9 cellular contexts compared by ENCODE assay signal in the genomic region with DNA sequence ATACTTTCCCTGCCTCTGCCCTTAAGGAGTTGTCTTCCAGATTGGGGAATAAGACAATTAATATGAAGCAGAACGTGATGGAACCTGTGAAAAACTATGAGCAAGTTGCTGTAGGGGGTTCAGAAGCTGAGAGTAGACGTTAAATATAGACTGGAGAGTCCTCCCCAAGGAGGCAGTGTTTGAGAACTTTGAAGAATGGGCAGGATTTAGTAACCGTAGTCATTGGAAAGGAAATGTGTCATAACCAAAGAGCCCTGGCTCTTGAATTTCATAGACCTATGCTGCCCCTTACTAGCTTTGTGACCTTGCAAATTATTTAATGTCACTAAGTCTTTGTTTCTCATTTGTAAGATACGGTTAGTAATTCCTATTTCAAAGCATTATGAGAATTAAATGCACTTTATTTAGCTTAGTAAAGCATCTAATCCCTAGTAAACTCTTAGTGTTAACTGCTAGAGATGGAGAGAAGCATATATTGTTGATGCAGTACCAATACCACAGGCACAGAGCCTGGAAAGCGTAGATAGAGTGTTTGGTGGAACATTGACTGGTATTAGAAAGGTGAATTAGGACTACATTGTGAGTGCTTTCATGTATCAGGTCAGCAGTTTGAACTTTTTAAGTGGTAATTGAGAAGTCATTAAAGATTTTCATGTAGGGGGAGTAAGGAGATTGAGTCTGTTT. TPM values are rescaled to one million over a fixed set of nuclear protein-coding genes. Genes with fewer than 3 reads are reported as not detected.
DNase-seq lines count a peak whose midpoint lies in the region; ATAC-seq and TF ChIP-seq lines count a peak whose summit lies in the region.
"Had no signal": no experiment of that assay in that cellular context is flagged by ENCODE, and none has a peak within 500 bp of the region (broad histone marks: within the 10 kb centered on the region; RNA-seq: fewer than 3 reads in every experiment).

No MANE protein-coding gene starts in this region.

- H3K36me3 Mint-ChIP-seq in natural killer cell = no peaks in the 10 kb centered on the region

- H3K4me1 Mint-ChIP-seq in natural killer cell = peaks cover 31 to 41% of the 10 kb centered on the region in 2 donors

- peak; percentile 82 for DNase-seq in ELR (ENCODE audit: low read depth)
- peak; percentile 47 for DNase-seq in astrocyte of the spinal cord (ENCODE audit: low read depth, low spot score)
- DNase-seq in natural killer cell = no peak
- DNase-seq in GF-D8 (lab: John Stamatoyannopoulos, UW) = no peak
- no peak for DNase-seq in lower leg skin (ENCODE audit: low spot score in 2 of 2)
- no peak for DNase-seq in nucleus accumbens (lab: John Stamatoyannopoulos, UW)
- DNase-seq: NCI-H1092 treated with DMSO at 0.1 percent for 48 hours had no signal

- peak; percentile 39 for ATAC-seq in HG03432 (IDR thresholded peaks at IDR 0.05; ENCODE audit: unreplicated experiment)
- peak; percentile 39 to 59 (median 50) for ATAC-seq in natural killer cell
- ATAC-seq in HG02884 (IDR thresholded peaks at IDR 0.05; ENCODE audit: unreplicated experiment) = no peak

- 54 to 58% methylated on average over 5 of the region's 5 CpGs for WGBS in lower leg skin, 2 donors

- H3K27me3 Mint-ChIP-seq in natural killer cell (ENCODE audit: low read depth in 2 of 2) = no peaks in the 10 kb centered on the region

- no peak overlapping the region for H3K27ac Mint-ChIP-seq in natural killer cell

- H3K4me3 Mint-ChIP-seq in natural killer cell = no peak overlapping the region

- no peak for TF ChIP-seq POLR2A in lower leg skin (IDR thresholded peaks at IDR 0.05)

- TF ChIP-seq CTCF in astrocyte of the spinal cord (IDR thresholded peaks at IDR 0.05; ENCODE audit: low read depth, low read length) = no peak
- TF ChIP-seq CTCF in natural killer cell (IDR thresholded peaks at IDR 0.05) = no peak
- no peak for TF ChIP-seq CTCF in lower leg skin (IDR thresholded peaks at IDR 0.05)

- H3K9me3 Mint-ChIP-seq in natural killer cell = no peaks in the 10 kb centered on the region

- intact Hi-C loops in natural killer cell (cut with micrococcal nuclease) = loop anchor here (5.0 kb wide), 1 partner anchor 36 kb away; no protein-coding TSS in a partner anchor
- intact Hi-C loops in lower leg skin (cut with DNase I; ENCODE audit: low total_unique reads) = no loop called here

- H3K4me3 ChIP-seq in astrocyte of the spinal cord (ENCODE audit: low read depth, low read length) = no peak overlapping the region
- no peak overlapping the region for H3K4me3 ChIP-seq in lower leg skin (ENCODE audit: low read depth, poor library complexity, severe bottlenecking)

- in situ Hi-C loops in astrocyte of the spinal cord (cut with HindIII; ENCODE audit: low sequenced_read_pairs) = no loop called here

RNA-seq across cellular contexts. Expression of a gene that starts 54.1 kb away (rescaled TPM):
- total RNA-seq in natural killer cell = 1 to 10 TPM in 1 of 3 donors, under 1 TPM in 2; 0.11 to 2.0 (median 0.19) TPM
- total RNA-seq in lower leg skin = 100 to 1,000 TPM; 103 to 198 (median 183) TPM

RNA-seq across cellular contexts. Expression of a gene that starts 56.7 kb away (rescaled TPM):
- total RNA-seq in natural killer cell (10 to 100 TPM; 29.0 to 32.5 (median 30.1) TPM), lower leg skin (10 to 100 TPM; 11.7 to 14.6 (median 14.0) TPM)

Comparison
In these comparisons a context has a peak if more than half of its experiments do, and no peak if none do; other contexts are left out.
1. DNase-seq: peak in ELR (single experiment) and astrocyte of the spinal cord (single experiment); none in natural killer cell (single experiment), GF-D8 (single experiment), lower leg skin (0 of 2) and nucleus accumbens (0 of 56).
2. RNA of a gene that starts 54.1 kb away (total RNA-seq): 103 to 198 TPM in lower leg skin; 0.11 to 2.0 TPM in natural killer cell; every median in the first group is over 10 times any median in the second.